In the genomic region with DNA sequence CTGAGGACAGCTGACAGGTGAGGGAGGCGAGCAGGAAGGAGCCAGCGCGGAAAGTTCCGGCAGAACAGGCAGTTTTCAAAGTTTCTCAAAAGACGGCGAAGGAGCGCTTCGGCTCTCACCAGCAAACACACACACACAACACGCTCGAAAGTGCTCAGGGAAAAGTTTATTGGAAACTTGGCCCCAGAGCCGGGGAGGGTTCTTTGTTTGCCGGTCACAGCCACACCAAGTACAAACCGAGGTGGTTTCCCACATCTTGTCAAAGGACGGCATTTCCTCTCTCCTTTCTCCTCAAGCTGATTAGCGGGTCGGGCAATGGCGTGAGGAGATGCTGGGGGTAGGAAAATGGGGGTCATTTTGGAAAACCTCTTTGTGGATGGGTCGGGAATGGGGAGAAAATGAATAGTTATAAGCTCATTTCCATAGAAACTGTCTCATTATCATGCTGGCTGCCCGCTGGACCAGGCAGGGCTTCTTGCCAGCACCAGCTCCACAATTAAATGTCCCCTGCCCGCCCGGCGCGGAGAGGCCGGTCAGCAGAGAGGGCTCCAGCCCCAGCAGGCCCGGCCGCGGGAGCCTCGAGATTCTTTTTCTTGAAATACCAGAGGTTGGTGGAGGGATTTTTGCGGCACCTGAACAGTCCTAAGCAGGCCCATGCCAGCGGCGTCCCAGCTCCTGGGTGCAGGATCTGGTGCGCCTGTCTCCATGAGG, we compare ENCODE assay signal across 17 cellular contexts.
DNase-seq lines count a peak whose midpoint lies in the region; ATAC-seq lines count a peak whose summit lies in the region.
"Had no signal": no experiment of that assay in that cellular context is flagged by ENCODE, and none has a peak within 500 bp of the region (broad histone marks: within the 10 kb centered on the region; RNA-seq: fewer than 3 reads in every experiment).

No MANE protein-coding gene starts in this region.

- peaks cover 6% of the 10 kb centered on the region for H3K4me1 Mint-ChIP-seq in activated CD4-positive, alpha-beta memory T cell treated with anti-CD3 and anti-CD28 coated beads for 36 hours (ENCODE audit: low read depth)
- no peaks in the 10 kb centered on the region for H3K4me1 Mint-ChIP-seq in activated CD4-positive, alpha-beta memory T cell treated with anti-CD3 and anti-CD28 coated beads, Interleukin-2, amount 10 ng/mL, durations not matched to agents 7 days and 5 days
- H3K4me1 Mint-ChIP-seq in stimulated activated naive CD8-positive, alpha-beta T cell treated with anti-CD3 and anti-CD28 coated beads, Interleukin-15, amount 100 ng/mL, for 72 hours, result peaks cover 12% of the 10 kb centered on the region

- no peaks in the 10 kb centered on the region for H3K36me3 Mint-ChIP-seq in activated CD4-positive, alpha-beta memory T cell treated with anti-CD3 and anti-CD28 coated beads for 36 hours
- H3K36me3 Mint-ChIP-seq in activated CD4-positive, alpha-beta memory T cell treated with anti-CD3 and anti-CD28 coated beads, Interleukin-2, amount 10 ng/mL, durations not matched to agents 7 days and 5 days (ENCODE audit: low read depth), result no peaks in the 10 kb centered on the region

- H3K9me3 Mint-ChIP-seq in activated CD4-positive, alpha-beta memory T cell treated with anti-CD3 and anti-CD28 coated beads for 36 hours, result no peaks in the 10 kb centered on the region
- H3K9me3 Mint-ChIP-seq in activated CD4-positive, alpha-beta memory T cell treated with anti-CD3 and anti-CD28 coated beads, Interleukin-2, amount 10 ng/mL, durations not matched to agents 7 days and 5 days, result no peaks in the 10 kb centered on the region
- no peaks in the 10 kb centered on the region for H3K9me3 Mint-ChIP-seq in stimulated activated naive CD8-positive, alpha-beta T cell treated with anti-CD3 and anti-CD28 coated beads, Interleukin-15, amount 100 ng/mL, for 72 hours
- H3K9me3 Mint-ChIP-seq: activated B cell treated with CpG ODN at 0.5 μM for 24 hours had no signal

- H3K4me3 ChIP-seq in SJCRH30, result no peak overlapping the region
- H3K4me3 ChIP-seq: A549 had no signal

- H3K9me3 ChIP-seq in SJCRH30 (replicated peaks), result no peaks in the 10 kb centered on the region
- H3K9me3 ChIP-seq: A549 had no signal

- no peaks in the 10 kb centered on the region for H3K36me3 ChIP-seq in SJCRH30

- no peak for DNase-seq in activated CD4-positive, alpha-beta memory T cell treated with anti-CD3 and anti-CD28 coated beads for 36 hours
- no peak for DNase-seq in activated CD4-positive, alpha-beta memory T cell treated with anti-CD3 and anti-CD28 coated beads, Interleukin-2, amount 10 ng/mL, durations not matched to agents 7 days and 5 days
- DNase-seq in amygdala (lab: John Stamatoyannopoulos, UW) (peak in 45 of 56 donors; percentile 25 to 84 (median 60)), hippocampal formation (lab: John Stamatoyannopoulos, UW) (peak; percentile 33 to 54), DMS153 (lab: John Stamatoyannopoulos, UW) (no peak), SJCRH30 (no peak)
- DNase-seq in stimulated activated naive CD8-positive, alpha-beta T cell treated with anti-CD3 and anti-CD28 coated beads, Interleukin-15, amount 100 ng/mL, for 72 hours, result no peak
- no peak for DNase-seq in stimulated activated naive CD4-positive, alpha-beta T cell treated with Interleukin-2 at 50 U/mL for 16 hours (lab: John Stamatoyannopoulos, UW)
- DNase-seq: activated B cell treated with CpG ODN at 0.5 μM for 24 hours; cerebellar nuclear complex; glutamatergic neuron; NCI-H1105; NCI-H226; stimulated activated CD4-positive, alpha-beta T cell treated with anti-CD3 and anti-CD28 coated beads, Interleukin-4, amount 100 ng/mL, for 4 hours; stimulated activated naive CD4-positive, alpha-beta T cell had no signal

- POLR2A ChIA-PET in activated CD4-positive, alpha-beta memory T cell treated with anti-CD3 and anti-CD28 coated beads for 36 hours (lab: Charles Lee), result no interaction called here
- POLR2A ChIA-PET in activated CD4-positive, alpha-beta memory T cell treated with anti-CD3 and anti-CD28 coated beads, Interleukin-2, amount 10 ng/mL, durations not matched to agents 7 days and 5 days (lab: Charles Lee), result no interaction called here

- H3K27me3 ChIP-seq in SJCRH30, result no peaks in the 10 kb centered on the region

- peaks cover 7% of the 10 kb centered on the region for H3K27me3 Mint-ChIP-seq in activated CD4-positive, alpha-beta memory T cell treated with anti-CD3 and anti-CD28 coated beads for 36 hours
- peaks cover 7% of the 10 kb centered on the region for H3K27me3 Mint-ChIP-seq in activated CD4-positive, alpha-beta memory T cell treated with anti-CD3 and anti-CD28 coated beads, Interleukin-2, amount 10 ng/mL, durations not matched to agents 7 days and 5 days
- peaks cover 31% of the 10 kb centered on the region for H3K27me3 Mint-ChIP-seq in stimulated activated naive CD8-positive, alpha-beta T cell treated with anti-CD3 and anti-CD28 coated beads, Interleukin-15, amount 100 ng/mL, for 72 hours

- H3K27ac Mint-ChIP-seq in activated CD4-positive, alpha-beta memory T cell treated with anti-CD3 and anti-CD28 coated beads for 36 hours, result no peak overlapping the region
- H3K27ac Mint-ChIP-seq in activated CD4-positive, alpha-beta memory T cell treated with anti-CD3 and anti-CD28 coated beads, Interleukin-2, amount 10 ng/mL, durations not matched to agents 7 days and 5 days, result no peak overlapping the region
- peak overlapping the region in 1 of 2 donors; percentile 76 for H3K27ac Mint-ChIP-seq in stimulated activated naive CD8-positive, alpha-beta T cell treated with anti-CD3 and anti-CD28 coated beads, Interleukin-15, amount 100 ng/mL, for 72 hours
- H3K27ac Mint-ChIP-seq: activated B cell treated with CpG ODN at 0.5 μM for 24 hours had no signal

- ATAC-seq in stimulated activated naive CD8-positive, alpha-beta T cell treated with anti-CD3 and anti-CD28 coated beads, Interleukin-15, amount 100 ng/mL, for 72 hours, result peak; percentile 53
- ATAC-seq: A549 had no signal

- H3K4me3 Mint-ChIP-seq in activated CD4-positive, alpha-beta memory T cell treated with anti-CD3 and anti-CD28 coated beads for 36 hours, result peak overlapping the region; percentile 12
- no peak overlapping the region for H3K4me3 Mint-ChIP-seq in activated CD4-positive, alpha-beta memory T cell treated with anti-CD3 and anti-CD28 coated beads, Interleukin-2, amount 10 ng/mL, durations not matched to agents 7 days and 5 days
- peak overlapping the region; percentile 60 to 64 for H3K4me3 Mint-ChIP-seq in stimulated activated naive CD8-positive, alpha-beta T cell treated with anti-CD3 and anti-CD28 coated beads, Interleukin-15, amount 100 ng/mL, for 72 hours
- H3K4me3 Mint-ChIP-seq: activated B cell treated with CpG ODN at 0.5 μM for 24 hours had no signal

- intact Hi-C loops in activated CD4-positive, alpha-beta memory T cell treated with anti-CD3 and anti-CD28 coated beads for 36 hours (cut with micrococcal nuclease), result no loop called here

- no peaks in the 10 kb centered on the region for H3K4me1 ChIP-seq in SJCRH30
- H3K4me1 ChIP-seq: A549 had no signal

- CTCF ChIA-PET in activated CD4-positive, alpha-beta memory T cell treated with anti-CD3 and anti-CD28 coated beads for 36 hours (lab: Charles Lee), result no interaction called here
- CTCF ChIA-PET in activated CD4-positive, alpha-beta memory T cell treated with anti-CD3 and anti-CD28 coated beads, Interleukin-2, amount 10 ng/mL, durations not matched to agents 7 days and 5 days (lab: Charles Lee), result no interaction called here

- H3K27ac ChIP-seq in SJCRH30, result no peak overlapping the region
- H3K27ac ChIP-seq: A549, epithelial cell of prostate had no signal

Comparison
In these comparisons a context has a peak if more than half of its experiments do, and no peak if none do; other contexts are left out.
1. DNase-seq: peak in amygdala (45 of 56) and hippocampal formation (2 of 2); none in activated CD4-positive, alpha-beta memory T cell treated with anti-CD3 and anti-CD28 coated beads for 36 hours (single experiment), activated CD4-positive, alpha-beta memory T cell treated with anti-CD3 and anti-CD28 coated beads, Interleukin-2, amount 10 ng/mL, durations not matched to agents 7 days and 5 days (single experiment), stimulated activated naive CD8-positive, alpha-beta T cell treated with anti-CD3 and anti-CD28 coated beads, Interleukin-15, amount 100 ng/mL, for 72 hours (0 of 2), DMS153 (single experiment), stimulated activated naive CD4-positive, alpha-beta T cell treated with Interleukin-2 at 50 U/mL for 16 hours (single experiment) and SJCRH30 (0 of 2).